29 cellular contexts compared by ENCODE assay signal in the genomic region with DNA sequence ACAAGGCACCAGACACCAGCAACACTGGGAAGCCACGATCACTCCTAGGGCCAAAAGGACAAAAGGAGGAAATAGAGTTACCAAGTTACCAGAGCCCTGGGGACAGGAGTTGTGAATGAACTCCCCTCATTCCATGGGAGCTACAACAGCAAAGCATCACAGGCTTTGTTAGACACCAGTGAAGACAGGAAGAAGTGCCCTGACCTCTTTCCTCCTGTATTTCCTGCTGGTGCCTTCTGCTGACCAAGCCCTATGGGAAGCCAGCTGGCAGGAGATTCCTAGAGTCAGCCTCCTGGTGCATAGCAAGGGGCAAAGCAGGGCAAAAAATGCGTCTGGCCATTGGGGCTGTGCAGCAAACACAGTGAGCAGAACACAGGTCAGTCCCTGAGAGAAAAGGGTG.
"Had no signal": no experiment of that assay in that cellular context is flagged by ENCODE, and none has a peak within 500 bp of the region (broad histone marks: within the 10 kb centered on the region; RNA-seq: fewer than 3 reads in every experiment).

No MANE protein-coding gene starts in this region.

- DNase-seq: activated CD4-positive, alpha-beta T cell treated with anti-CD3 and anti-CD28 coated beads for 48 hours; activated CD4-positive, alpha-beta T cell treated with anti-CD3 and anti-CD28 coated beads, Interleukin-2, amount 50 U/mL, for 48 hours; activated CD8-positive, alpha-beta memory T cell treated with anti-CD3 and anti-CD28 coated beads for 24 hours; activated effector memory CD4-positive, alpha-beta T cell treated with Interleukin-2 at 50 U/mL for 16 hours; activated naive CD4-positive, alpha-beta T cell treated with anti-CD3 and anti-CD28 coated beads for 36 hours; activated naive CD8-positive, alpha-beta T cell treated with anti-CD3 and anti-CD28 coated beads for 36 hours; cortex of kidney; esophagus squamous epithelium; foreskin melanocyte; kidney glomerular epithelial cell; left lung; naive B cell; posterior cingulate gyrus; stimulated activated CD4-positive, alpha-beta T cell treated with anti-CD3 and anti-CD28 coated beads, Interleukin-12 subunit alpha, Interleukin-12 subunit beta, amount 100 ng/mL, for 4 hours; stimulated activated CD4-positive, alpha-beta T cell treated with anti-CD3 and anti-CD28 coated beads, Interleukin-4, amount 100 ng/mL, for 1 hour; stimulated activated naive CD8-positive, alpha-beta T cell treated with anti-CD3 and anti-CD28 coated beads, Interleukin-15, Interleukin-2, amounts not matched to agents 100 U/mL and 50 U/mL, for 24 hours; SW 1271; T-helper 9 cell; WERI-Rb-1 had no signal

- H3K4me1 Mint-ChIP-seq: activated naive CD8-positive, alpha-beta T cell treated with anti-CD3 and anti-CD28 coated beads for 36 hours had no signal

- H3K27me3 Mint-ChIP-seq: naive B cell had no signal

- H3K27ac ChIP-seq: ascending aorta, cardiac muscle cell, esophagus squamous epithelium, left lung, skin epidermis, vagina, WERI-Rb-1 had no signal

- H3K36me3 ChIP-seq: ascending aorta, cardiac muscle cell, esophagus squamous epithelium, left lung, vagina, WERI-Rb-1 had no signal

- H3K9me3 ChIP-seq: ascending aorta, vagina had no signal

- H3K27me3 ChIP-seq: ascending aorta, cardiac muscle cell, esophagus squamous epithelium, left lung, vagina had no signal

- H3K27ac Mint-ChIP-seq: activated naive CD4-positive, alpha-beta T cell treated with anti-CD3 and anti-CD28 coated beads for 36 hours; activated naive CD8-positive, alpha-beta T cell treated with anti-CD3 and anti-CD28 coated beads for 36 hours; brain; naive B cell; T-helper 1 cell treated with Interleukin-12 subunit alpha and Interleukin-12 subunit beta and Interleukin-4 antibody, amounts not matched to agents 30 μg/mL and 1 μg/mL, for 36 hours; type B pancreatic cell had no signal

- H3K4me3 ChIP-seq: ascending aorta, cardiac muscle cell, esophagus squamous epithelium, left lung, lung, skin epidermis, vagina had no signal

- H3K4me1 ChIP-seq: ascending aorta, left lung, vagina had no signal

- H3K9me3 Mint-ChIP-seq: T-helper 1 cell treated with Interleukin-12 subunit alpha and Interleukin-12 subunit beta and Interleukin-4 antibody, amounts not matched to agents 30 μg/mL and 1 μg/mL, for 36 hours had no signal

- H3K4me3 Mint-ChIP-seq: activated naive CD4-positive, alpha-beta T cell treated with anti-CD3 and anti-CD28 coated beads for 36 hours; activated naive CD8-positive, alpha-beta T cell treated with anti-CD3 and anti-CD28 coated beads for 36 hours; brain; naive B cell; T-helper 1 cell treated with Interleukin-12 subunit alpha and Interleukin-12 subunit beta and Interleukin-4 antibody, amounts not matched to agents 30 μg/mL and 1 μg/mL, for 36 hours; type B pancreatic cell had no signal

- H3K36me3 Mint-ChIP-seq: activated naive CD8-positive, alpha-beta T cell treated with anti-CD3 and anti-CD28 coated beads for 36 hours; brain; naive B cell; type B pancreatic cell had no signal

- ATAC-seq: activated CD4-positive, CD25-positive, alpha-beta regulatory T cell treated with anti-CD3 and anti-CD28 coated beads, Interleukin-2, amount 50 U/mL, for 24 hours; left lung; sciatic nerve; stimulated activated naive CD8-positive, alpha-beta T cell treated with anti-CD3 and anti-CD28 coated beads, Interleukin-15, Interleukin-2, amounts not matched to agents 100 U/mL and 50 U/mL, for 24 hours had no signal
